Comparison of ENCODE assay signal across 19 cellular contexts in genomic region chr4:89684536-89684935, GRCh38.
"Had no signal": no experiment of that assay in that cellular context is flagged by ENCODE, and none has a peak within 500 bp of the region (broad histone marks: within the 10 kb centered on the region; RNA-seq: fewer than 3 reads in every experiment).

No MANE protein-coding gene starts in this region.

- DNase-seq: effector memory CD4-positive, alpha-beta T cell; esophagus squamous epithelium; foreskin fibroblast; heart left ventricle; hippocampal formation; mucosa of descending colon; naive thymus-derived CD8-positive, alpha-beta T cell; nucleus accumbens; ovary; small intestine; stimulated activated CD4-positive, alpha-beta T cell treated with anti-CD3 and anti-CD28 coated beads, Interleukin-2, amount 100 ng/mL, for 48 hours; stimulated activated naive CD4-positive, alpha-beta T cell treated with Interleukin-2 at 50 U/mL for 16 hours; thyroid gland; upper lobe of left lung had no signal

- ATAC-seq: heart left ventricle, left lobe of liver, mucosa of descending colon had no signal

- H3K4me1 Mint-ChIP-seq: neural crest cell had no signal

- H3K27me3 ChIP-seq: esophagus squamous epithelium, heart left ventricle, ovary, right atrium auricular region, suprapubic skin, thyroid gland, upper lobe of left lung, vagina had no signal

- H3K4me3 ChIP-seq: esophagus squamous epithelium, heart left ventricle, mucosa of descending colon, ovary, right atrium auricular region, suprapubic skin, thyroid gland, upper lobe of left lung, vagina had no signal

- H3K27ac ChIP-seq: esophagus squamous epithelium, heart left ventricle, ovary, right atrium auricular region, suprapubic skin, thyroid gland, upper lobe of left lung, vagina had no signal

- H3K4me3 Mint-ChIP-seq: naive thymus-derived CD8-positive, alpha-beta T cell; neural crest cell had no signal

- H3K4me1 ChIP-seq: esophagus squamous epithelium, heart left ventricle, right atrium auricular region, suprapubic skin, thyroid gland, upper lobe of left lung, vagina had no signal

- H3K27ac Mint-ChIP-seq: naive thymus-derived CD8-positive, alpha-beta T cell had no signal

- H3K9me3 ChIP-seq: esophagus squamous epithelium, mucosa of descending colon, ovary, right atrium auricular region, suprapubic skin, thyroid gland, upper lobe of left lung, vagina had no signal

- H3K36me3 ChIP-seq: esophagus squamous epithelium, heart left ventricle, ovary, right atrium auricular region, suprapubic skin, thyroid gland, upper lobe of left lung, vagina had no signal
